9 cellular contexts compared by ENCODE assay signal in the genomic region with DNA sequence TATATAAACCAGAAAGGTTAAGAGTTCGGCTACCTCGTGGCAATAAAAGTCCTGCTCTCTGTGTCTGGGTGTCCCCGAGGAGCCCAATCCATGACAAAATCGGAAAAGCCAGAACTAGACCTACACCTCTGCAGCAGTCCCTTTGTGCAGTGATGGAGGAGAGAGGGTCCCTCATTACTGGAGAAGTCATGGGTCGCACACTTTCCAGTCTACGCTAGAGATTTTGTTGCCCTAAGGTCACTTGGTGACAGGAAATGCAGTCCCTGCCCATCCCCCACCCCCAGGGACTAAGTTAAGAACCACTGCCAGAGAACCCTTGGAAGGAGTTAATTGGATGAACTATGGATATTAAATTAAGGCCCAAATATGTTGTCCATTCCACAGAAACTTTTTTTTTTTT.
A peak's percentile ranks its signal among the peaks of the same experiment; 100 is the strongest.
DNase-seq lines count a peak whose midpoint lies in the region; ATAC-seq and TF ChIP-seq lines count a peak whose summit lies in the region.
"Had no signal": no experiment of that assay in that cellular context is flagged by ENCODE, and none has a peak within 500 bp of the region (broad histone marks: within the 10 kb centered on the region; RNA-seq: fewer than 3 reads in every experiment).

No MANE protein-coding gene starts in this region.

- H4K20me1 ChIP-seq in mammary epithelial cell (ENCODE audit: insufficient read depth, low read length), result no peaks in the 10 kb centered on the region

- no peak overlapping the region for H3K9ac ChIP-seq in mammary epithelial cell (ENCODE audit: insufficient read depth, low read length)
- H3K9ac ChIP-seq in liver (ENCODE audit: low read depth in 1 of 2, low read length in 2 of 2), result no peak overlapping the region

- H3K36me3 ChIP-seq in mammary epithelial cell (ENCODE audit: insufficient read depth, low read length), result no peaks in the 10 kb centered on the region
- H3K36me3 ChIP-seq in liver (ENCODE audit: control insufficient read depth in 4 of 4, insufficient read depth in 3 of 4, low read depth in 1 of 4, low read length in 3 of 4), result no peaks in the 10 kb centered on the region

- H3K9me3 ChIP-seq in mammary epithelial cell (replicated peaks; ENCODE audit: insufficient read depth, low read length) (peaks cover 8% of the 10 kb centered on the region), liver (ENCODE audit: control insufficient read depth in 4 of 4, low read length in 3 of 4) (no peaks in the 10 kb centered on the region)

- H3K4me3 Mint-ChIP-seq in HFFc6, result peak overlapping the region; percentile 70
- H3K4me3 Mint-ChIP-seq: activated naive CD8-positive, alpha-beta T cell had no signal

- peak overlapping the region; percentile 95 for H3K27ac ChIP-seq in mammary epithelial cell (ENCODE audit: insufficient read depth, low read depth, low read length)
- peak overlapping the region in 1 of 2 donors; percentile 74 for H3K27ac ChIP-seq in liver (ENCODE audit: low read depth in 1 of 2, low read length in 2 of 2)
- peak overlapping the region in 20 of 21 experiments; percentile 68 to 96 (median 87) for H3K27ac ChIP-seq in skin epidermis

- ATAC-seq in HG02981 (IDR thresholded peaks at IDR 0.05; ENCODE audit: unreplicated experiment) (no peak), HG03571 (IDR thresholded peaks at IDR 0.05; ENCODE audit: unreplicated experiment) (no peak)

- H3K4me1 ChIP-seq in mammary epithelial cell (ENCODE audit: insufficient read depth, low read length) (peaks cover 38% of the 10 kb centered on the region), liver (ENCODE audit: control insufficient read depth in 4 of 4, insufficient read depth in 4 of 4, low read length in 3 of 4) (peaks cover 5 to 30% (median 16%) of the 10 kb centered on the region in 4 donors)

- H3K79me2 ChIP-seq in mammary epithelial cell (ENCODE audit: insufficient read depth, low read length), result no peaks in the 10 kb centered on the region

- CTCF ChIA-PET in mammary epithelial cell (lab: Charles Lee; ENCODE audit: low non-redundant PET), result no interaction called here

- DNase-seq in HFFc6 (no peak), mammary epithelial cell (no peak), NCI-H187 treated with DMSO at 0.1 percent for 48 hours (lab: John Stamatoyannopoulos, UW) (no peak), NCI-H510A (lab: John Stamatoyannopoulos, UW) (no peak)

- H3K4me3 ChIP-seq in mammary epithelial cell (replicated peaks in 1 of 3; ENCODE audit: insufficient read depth in 1 of 3, low read depth in 2 of 3, low read length in 3 of 3), result no peak overlapping the region
- H3K4me3 ChIP-seq in liver (ENCODE audit: low read depth in 1 of 3, low read length in 3 of 3), result no peak overlapping the region
- no peak overlapping the region for H3K4me3 ChIP-seq in skin epidermis

- H3K4me1 Mint-ChIP-seq in HFFc6 (ENCODE audit: low read depth), result peaks cover 68% of the 10 kb centered on the region

- TF ChIP-seq RAD21 in liver (IDR thresholded peaks at IDR 0.05), result no peak

- H3K27me3 ChIP-seq in mammary epithelial cell (ENCODE audit: insufficient read depth, low read length) (no peaks in the 10 kb centered on the region), liver (ENCODE audit: control insufficient read depth in 4 of 4, insufficient read depth in 4 of 4, low read length in 3 of 4) (no peaks in the 10 kb centered on the region)

- dilution Hi-C loops in mammary epithelial cell (cut with HindIII; ENCODE audit: low sequenced_read_pairs), result no loop called here

- TF ChIP-seq CTCF in HFFc6 (IDR thresholded peaks at IDR 0.05) (no peak), mammary epithelial cell (conservative IDR thresholded peaks at IDR 0.05 in 1 of 2, IDR thresholded peaks at IDR 0.05 in 1 of 2; ENCODE audit: extremely low read depth in 1 of 2, insufficient read depth in 1 of 2, low read depth in 1 of 2, low read length in 2 of 2) (no peak), liver (IDR thresholded peaks at IDR 0.05; ENCODE audit: low read depth, low read length, missing input control) (no peak)

- H3K36me3 Mint-ChIP-seq in HFFc6 (ENCODE audit: low read depth), result peaks cover 38% of the 10 kb centered on the region

- WGBS in mammary epithelial cell (ENCODE audit: low coverage, missing lambda C conversion rate), result 67% methylated on average over 6 of the region's 6 CpGs
- WGBS in liver, result 82% methylated on average over 6 of the region's 6 CpGs

- in situ Hi-C loops in mammary epithelial cell (cut with MboI; ENCODE audit: low sequenced_read_pairs in 2 of 2), result loop anchor here in 1 of 2 donors (25.0 kb wide), 1 partner anchor 101 kb away; the partner anchor contains the start of gene ATF7IP

- H3K27ac Mint-ChIP-seq in HFFc6, result peak overlapping the region; percentile 95
- H3K27ac Mint-ChIP-seq: activated naive CD8-positive, alpha-beta T cell had no signal

- H3K27me3 Mint-ChIP-seq in HFFc6 (ENCODE audit: insufficient read depth), result no peaks in the 10 kb centered on the region; the same call in 1 of the 2 replicates
- H3K27me3 Mint-ChIP-seq: activated naive CD8-positive, alpha-beta T cell had no signal

- peak overlapping the region; percentile 43 for H3K4me2 ChIP-seq in mammary epithelial cell (ENCODE audit: insufficient read depth, low read depth, low read length)

- peak overlapping the region; percentile 79 for H2AFZ ChIP-seq in mammary epithelial cell (ENCODE audit: low read depth, low read length)

- H3K9me3 Mint-ChIP-seq in HFFc6, result peaks cover 33% of the 10 kb centered on the region

- no TSS peak for BruUV-seq in mammary epithelial cell (replicated peaks; lab: Mats Ljungman, UMichigan)

- intact Hi-C loops in mammary epithelial cell (cut with micrococcal nuclease), result loop anchor here (5.0 kb wide), 1 partner anchor 56 kb away; no protein-coding TSS in a partner anchor

TF ChIP-seq in liver, 16 proteins besides CTCF, POLR2A, EP300 and RAD21:
- TF ChIP-seq NR2F2 (IDR thresholded peaks at IDR 0.05) (peak; percentile 31), FOXA2 (IDR thresholded peaks at IDR 0.05) (no peak)
TF ChIP-seq in liver: peak in this region for 1.
